Comparison of ENCODE assay signal across 10 cellular contexts in the genomic region with DNA sequence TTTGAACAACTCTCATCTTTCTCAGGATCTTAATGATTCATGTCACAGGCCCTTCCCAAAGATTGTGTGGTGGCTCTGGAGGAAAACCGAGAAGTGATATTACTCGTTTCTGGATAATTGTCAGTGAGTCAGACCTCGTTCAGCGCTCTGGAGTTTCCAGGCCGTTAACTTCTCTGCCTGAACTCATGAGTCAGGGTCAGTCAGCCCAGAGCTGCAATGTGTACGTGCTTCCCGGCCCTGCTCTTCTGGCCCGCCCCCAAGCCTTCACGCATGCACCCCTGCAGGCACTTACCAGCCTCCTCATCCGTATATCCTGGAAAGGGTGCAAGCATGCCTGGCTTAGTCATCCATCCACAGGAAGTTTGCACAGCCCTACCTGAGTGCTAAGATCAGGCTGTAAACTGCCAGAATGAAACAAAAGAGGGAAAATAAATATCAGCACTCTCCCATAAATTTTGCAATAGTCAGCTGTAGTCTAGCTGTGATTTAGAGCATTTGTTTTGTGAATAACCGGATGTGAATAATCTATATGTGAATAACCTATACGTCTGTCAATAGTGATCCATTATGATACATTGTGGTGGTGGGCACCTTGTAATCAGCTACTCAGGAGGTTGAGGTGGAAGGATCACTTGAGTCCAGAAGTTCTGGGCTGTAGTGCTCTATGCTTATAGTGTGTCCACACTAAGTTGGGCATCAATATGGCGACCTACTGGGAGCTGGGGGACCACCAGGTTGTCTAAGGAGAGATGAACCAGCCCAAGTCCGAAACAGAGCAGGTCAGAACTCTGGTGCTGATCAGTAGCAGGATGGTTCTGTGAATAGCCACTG. TPM values are rescaled to one million over a fixed set of nuclear protein-coding genes. Genes with fewer than 3 reads are reported as not detected.
DNase-seq lines count a peak whose midpoint lies in the region; ATAC-seq, FAIRE-seq and TF ChIP-seq lines count a peak whose summit lies in the region.
"Had no signal": no experiment of that assay in that cellular context is flagged by ENCODE, and none has a peak within 500 bp of the region (broad histone marks: within the 10 kb centered on the region; RNA-seq: fewer than 3 reads in every experiment).

No MANE protein-coding gene starts in this region.

- TF ChIP-seq CTCF in esophagus muscularis mucosa (IDR thresholded peaks at IDR 0.05): no peak
- no peak for TF ChIP-seq CTCF in pancreas (IDR thresholded peaks at IDR 0.05)
- TF ChIP-seq CTCF in GM10266 (IDR thresholded peaks at IDR 0.05; ENCODE audit: control insufficient read depth, insufficient read depth, low read depth, missing control alignments): no peak

- TF ChIP-seq EP300 in esophagus muscularis mucosa (IDR thresholded peaks at IDR 0.05): peak; percentile 51

- H3K27ac Mint-ChIP-seq in IgD-negative memory B cell: peak overlapping the region in 2 of 3 donors; percentile 13 to 33

- H3K4me1 ChIP-seq in esophagus muscularis mucosa (peaks cover 3 to 23% (median 20%) of the 10 kb centered on the region in 4 donors), pancreas (peaks cover 6 to 13% (median 8%) of the 10 kb centered on the region in 3 donors)

- whole genome bisulfite sequencing in esophagus muscularis mucosa: 41% methylated on average over 13 of the region's 14 CpGs
- 45% methylated on average over 14 of the region's 14 CpGs for WGBS in pancreas, 2 donors

- ATAC-seq in pancreas: peak; percentile 30 to 89 (median 69)
- ATAC-seq in HG02840 (IDR thresholded peaks at IDR 0.05; ENCODE audit: low FRiP score, unreplicated experiment): no peak

- H3K27me3 ChIP-seq in esophagus muscularis mucosa (no peaks in the 10 kb centered on the region), pancreas (no peaks in the 10 kb centered on the region)

- H3K9me3 ChIP-seq in esophagus muscularis mucosa: no peaks in the 10 kb centered on the region
- H3K9me3 ChIP-seq in pancreas: no peaks in the 10 kb centered on the region

- peak overlapping the region in 1 of 4 donors; percentile 85 for H3K4me3 Mint-ChIP-seq in IgD-negative memory B cell
- H3K4me3 Mint-ChIP-seq: central memory CD8-positive, alpha-beta T cell had no signal

- no peak overlapping the region for H3K4me3 ChIP-seq in esophagus muscularis mucosa
- H3K4me3 ChIP-seq in pancreas: no peak overlapping the region

- H3K27me3 Mint-ChIP-seq in IgD-negative memory B cell: no peaks in the 10 kb centered on the region

- no peaks in the 10 kb centered on the region for H3K36me3 ChIP-seq in esophagus muscularis mucosa
- H3K36me3 ChIP-seq in pancreas: no peaks in the 10 kb centered on the region

- H3K9me3 Mint-ChIP-seq in IgD-negative memory B cell: no peaks in the 10 kb centered on the region
- H3K9me3 Mint-ChIP-seq: central memory CD8-positive, alpha-beta T cell had no signal

- TF ChIP-seq POLR2A in esophagus muscularis mucosa (IDR thresholded peaks at IDR 0.05; ENCODE audit: low read depth): no peak

- H3K27ac ChIP-seq in esophagus muscularis mucosa (replicated peaks in 1 of 4) (peak overlapping the region; percentile 39 to 80 (median 60)), pancreas (peak overlapping the region in 2 of 4 donors; percentile 70 to 90)

- peaks cover 1% of the 10 kb centered on the region for H3K36me3 Mint-ChIP-seq in IgD-negative memory B cell

- no peak for FAIRE-seq in pancreas (lab: Jason Lieb, UNC)
- FAIRE-seq: GM18507 had no signal

- peak; percentile 64 for DNase-seq in activated effector memory CD4-positive, alpha-beta T cell treated with anti-CD3 and anti-CD28 coated beads, Interleukin-2, amount 50 U/mL, for 16 hours
- DNase-seq in activated effector memory CD4-positive, alpha-beta T cell treated with Interleukin-2 at 50 U/mL for 16 hours: no peak
- DNase-seq in SK-N-DZ (ENCODE audit: low spot score): peak; percentile 25
- no peak for DNase-seq in esophagus muscularis mucosa (ENCODE audit: extremely low spot score)
- peak in 5 of 6 donors; percentile 54 to 91 (median 73) for DNase-seq in pancreas
- no peak for DNase-seq in GM10266 (ENCODE audit: extremely low spot score)

- intact Hi-C loops in esophagus muscularis mucosa (cut with DNase I): no loop called here
- intact Hi-C loops in pancreas (cut with DNase I): no loop called here

- peaks cover 29 to 42% (median 36%) of the 10 kb centered on the region in 3 donors for H3K4me1 Mint-ChIP-seq in IgD-negative memory B cell

RNA-seq across cellular contexts. Expression of a gene that starts 35.3 kb away (rescaled TPM):
- polyA plus RNA-seq in IgD-negative memory B cell (191 TPM), pancreas (10 to 100 TPM; 32.5 to 39.3 TPM)
- polyA plus RNA-seq in SK-N-DZ (2014; cell fraction: cytosol; rRNA removed): 6.4 and 14.3 TPM in 2 replicates
- polyA plus RNA-seq in SK-N-DZ (2014; cell fraction: nucleus; rRNA removed): 4.4 and 11.4 TPM in 2 replicates
- total RNA-seq in esophagus muscularis mucosa (10 to 100 TPM; 30.7 to 68.3 (median 43.4) TPM), pancreas (10 to 100 TPM; 33.1 to 63.9 (median 38.4) TPM)

Comparison
In these comparisons a context has a peak if more than half of its experiments do, and no peak if none do; other contexts are left out.
1. DNase-seq: peak in activated effector memory CD4-positive, alpha-beta T cell treated with anti-CD3 and anti-CD28 coated beads, Interleukin-2, amount 50 U/mL, for 16 hours (single experiment), SK-N-DZ (single experiment) and pancreas (5 of 6); none in activated effector memory CD4-positive, alpha-beta T cell treated with Interleukin-2 at 50 U/mL for 16 hours (single experiment), esophagus muscularis mucosa (single experiment) and GM10266 (single experiment).